Comparison of ENCODE assay signal across 8 cellular contexts in the genomic region with DNA sequence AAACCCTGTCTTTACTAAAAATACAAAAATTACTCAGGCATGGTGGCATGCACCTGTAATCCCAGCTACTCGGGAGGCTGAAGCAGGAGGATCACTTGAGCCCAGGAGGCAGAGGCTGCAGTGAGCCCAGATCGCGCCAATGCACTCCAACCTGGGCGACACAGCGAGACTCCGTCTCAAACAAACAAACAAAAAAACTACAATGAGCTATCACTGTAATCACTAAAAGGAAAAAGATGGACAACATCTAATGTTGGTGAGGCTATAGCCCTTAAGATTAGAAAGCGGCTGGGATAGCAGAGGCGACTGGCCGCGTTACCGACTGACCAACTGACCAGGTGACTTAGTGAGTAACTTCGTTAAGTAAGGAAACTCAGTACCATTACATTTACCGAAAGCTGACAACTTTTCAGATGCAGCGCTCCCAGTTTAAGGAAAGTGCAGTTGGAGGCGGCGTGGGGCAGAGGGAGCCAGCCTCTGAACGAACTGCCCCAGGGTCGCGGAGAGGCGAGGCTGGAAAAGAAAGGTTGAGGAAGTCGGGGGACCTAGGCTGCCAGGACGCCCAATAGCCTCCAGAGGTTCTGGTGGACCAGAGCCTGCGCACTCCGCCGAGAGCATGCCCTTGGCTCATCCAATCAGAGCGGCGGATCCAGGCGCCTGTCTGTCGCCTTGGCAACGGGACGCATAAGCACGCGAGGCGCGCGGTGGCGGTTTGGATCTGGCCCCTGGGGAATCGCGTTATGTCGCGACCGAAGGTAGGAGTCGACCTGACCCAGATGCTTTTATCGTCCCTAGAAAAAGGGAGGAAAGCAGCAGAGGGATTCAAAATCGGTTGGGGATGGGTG. TPM values are rescaled to one million over a fixed set of nuclear protein-coding genes. Genes with fewer than 3 reads are reported as not detected.
A peak's percentile ranks its signal among the peaks of the same experiment; 100 is the strongest.
DNase-seq lines count a peak whose midpoint lies in the region; FAIRE-seq and TF ChIP-seq lines count a peak whose summit lies in the region.

No MANE protein-coding gene starts in this region.

- H3F3A ChIP-seq in neural progenitor cell (ENCODE audit: low read depth): peaks cover 2% of the 10 kb centered on the region

- H3K4me3 ChIP-seq in H7 (ENCODE audit: insufficient read depth, low read depth, low read length): peak overlapping the region; percentile 42
- H3K4me3 ChIP-seq in MG63: peak overlapping the region; percentile 70
- H3K4me3 ChIP-seq in neural progenitor cell: peak overlapping the region; percentile 57
- H3K4me3 ChIP-seq in stomach: peak overlapping the region; percentile 48 to 61 (median 54)

- no peaks in the 10 kb centered on the region for H4K20me1 ChIP-seq in neural progenitor cell (ENCODE audit: low read depth)

- no peaks in the 10 kb centered on the region for H3K9me3 Mint-ChIP-seq in neural progenitor cell

- peak overlapping the region; percentile 92 for H3K27ac Mint-ChIP-seq in neural progenitor cell

- H2AFZ ChIP-seq in neural progenitor cell (replicated peaks): peak overlapping the region; percentile 74

- no peak for FAIRE-seq in frontal cortex (lab: Jason Lieb, UNC)

- H3K36me3 Mint-ChIP-seq in neural progenitor cell: no peaks in the 10 kb centered on the region

- H3K4me2 ChIP-seq in neural progenitor cell: peak overlapping the region; percentile 74

- peak overlapping the region; percentile 94 for H3K4me3 Mint-ChIP-seq in neural progenitor cell

- H3K27me3 ChIP-seq in H7 (ENCODE audit: control insufficient read depth, insufficient read depth, low read length) (peaks cover 2% of the 10 kb centered on the region; the same call in 1 of the 2 replicates), MG63 (no peaks in the 10 kb centered on the region; the same call in 1 of the 2 replicates), neural progenitor cell (peaks cover 11% of the 10 kb centered on the region), stomach (no peaks in the 10 kb centered on the region)

- H3K36me3 ChIP-seq in H7 (replicated peaks; ENCODE audit: control insufficient read depth, insufficient read depth, low read length): no peaks in the 10 kb centered on the region
- H3K36me3 ChIP-seq in MG63: no peaks in the 10 kb centered on the region
- no peaks in the 10 kb centered on the region for H3K36me3 ChIP-seq in neural progenitor cell
- no peaks in the 10 kb centered on the region for H3K36me3 ChIP-seq in stomach

- no peak overlapping the region for H3K9ac ChIP-seq in neural progenitor cell

- no peaks in the 10 kb centered on the region for H3K9me3 ChIP-seq in MG63
- no peaks in the 10 kb centered on the region for H3K9me3 ChIP-seq in neural progenitor cell (ENCODE audit: low read depth)
- no peaks in the 10 kb centered on the region for H3K9me3 ChIP-seq in stomach

- TF ChIP-seq POLR2A in stomach (IDR thresholded peaks at IDR 0.05): no peak

- no peak for TF ChIP-seq EP300 in stomach (IDR thresholded peaks at IDR 0.05)

- H3K4me1 Mint-ChIP-seq in neural progenitor cell: peaks cover 5% of the 10 kb centered on the region

- intact Hi-C loops in stomach (cut with DNase I; ENCODE audit: low total_unique reads): no loop called here

- WGBS in stomach, 5 donors: 5 to 7% (median 6%) methylated on average over 34 to 45 of the region's 45 CpGs

- H3K79me2 ChIP-seq in neural progenitor cell (ENCODE audit: low read depth): no peaks in the 10 kb centered on the region

- H3K4me1 ChIP-seq in neural progenitor cell (no peaks in the 10 kb centered on the region), stomach (peaks cover 0 to 13% (median 10%) of the 10 kb centered on the region in 4 donors)

- H3K27ac ChIP-seq in neural progenitor cell: no peak overlapping the region
- peak overlapping the region; percentile 73 to 86 (median 80) for H3K27ac ChIP-seq in stomach

- DNase-seq in EL (peak; percentile 95), H7 (peak; percentile 99), MG63 (peak; percentile 91), SIG-M5 (lab: John Stamatoyannopoulos, UW) (peak; percentile 64), frontal cortex (ENCODE audit: low spot score in 2 of 2) (peak; percentile 78 to 89), neural progenitor cell (ENCODE audit: low spot score) (peak; percentile 100), stomach (peak; percentile 96)
- DNase-seq in activated gamma-delta T cell treated with anti-CD3 and anti-CD28 coated beads, Interleukin-2, amount 50 U/mL, for 16 hours (ENCODE audit: low read depth): peak; percentile 45

- TF ChIP-seq CTCF in neural progenitor cell (IDR thresholded peaks at IDR 0.05) (peak; percentile 20), stomach (IDR thresholded peaks at IDR 0.05) (no peak)

- H3K27me3 Mint-ChIP-seq in neural progenitor cell (ENCODE audit: insufficient read depth, low read depth): no peaks in the 10 kb centered on the region

RNA-seq across cellular contexts. Expression of gene TTLL9, which starts 8.9 kb away (rescaled TPM):
- 0.14 TPM in 1 of 2 replicates, not detected in the other for total RNA-seq in H7 (2014; rRNA removed; shearing (Covaris generic))
- not detected in 2 replicates for total RNA-seq in MG63 (2014; rRNA removed; shearing (Covaris generic); ENCODE audit: low replicate concordance)
- total RNA-seq in frontal cortex (1.2 TPM), neural progenitor cell (ENCODE audit: low replicate concordance) (0.34 TPM in 1 of 2 replicates, not detected in the other), stomach (under 1 TPM in 2 of 5 donors, not detected in 3; 0.18 to 0.43 TPM)
- under 1 TPM in 1 of 3 donors, not detected in 2; 0.15 TPM for polyA plus RNA-seq in stomach

RNA-seq across cellular contexts. Expression of gene DUSP15, which starts 9.0 kb away (rescaled TPM):
- 1.5 and 2.5 TPM in 2 replicates for total RNA-seq in H7 (2014; rRNA removed; shearing (Covaris generic))
- 1.3 and 1.9 TPM in 2 replicates for total RNA-seq in MG63 (2014; rRNA removed; shearing (Covaris generic); ENCODE audit: low replicate concordance)
- 9.8 TPM for total RNA-seq in frontal cortex
- total RNA-seq in neural progenitor cell (ENCODE audit: low replicate concordance): 0.45 and 1.1 TPM in 2 replicates
- total RNA-seq in stomach: 1 to 10 TPM in 1 of 5 donors, under 1 TPM in 1, not detected in 3; 0.45 to 3.9 TPM
- 1 to 10 TPM; 2.1 to 4.7 (median 2.9) TPM for polyA plus RNA-seq in stomach

RNA-seq across cellular contexts. Expression of gene FOXS1, which starts 34.0 kb away (rescaled TPM):
- total RNA-seq in H7 (2014; rRNA removed; shearing (Covaris generic)): 0.38 TPM in 1 of 2 replicates, not detected in the other
- 0.07 TPM in 1 of 2 replicates, not detected in the other for total RNA-seq in MG63 (2014; rRNA removed; shearing (Covaris generic); ENCODE audit: low replicate concordance)
- 0.82 TPM for total RNA-seq in frontal cortex
- total RNA-seq in neural progenitor cell (ENCODE audit: low replicate concordance): 0.53 TPM in 1 of 2 replicates, not detected in the other
- total RNA-seq in stomach: 1 to 10 TPM in 1 of 5 donors, not detected in 4; 1.1 TPM
- under 1 TPM in 2 of 3 donors, not detected in 1; 0.43 to 0.44 TPM for polyA plus RNA-seq in stomach

Comparison
In these comparisons a context has a peak if more than half of its experiments do, and no peak if none do; other contexts are left out.
1. DNase-seq: peak in every context shown above with its lines; median percentile 100 in neural progenitor cell; 99 in H7; 96 in stomach; 95 in EL; 91 in MG63; 84 in frontal cortex; 64 in SIG-M5; 45 in activated gamma-delta T cell treated with anti-CD3 and anti-CD28 coated beads, Interleukin-2, amount 50 U/mL, for 16 hours.